ENCODE assay signal across 9 cellular contexts in genomic region chr5:72107874-72108199, GRCh38. TPM values are rescaled to one million over a fixed set of nuclear protein-coding genes. Genes with fewer than 3 reads are reported as not detected.
A peak's percentile ranks its signal among the peaks of the same experiment; 100 is the strongest.
DNase-seq lines count a peak whose midpoint lies in the region; ATAC-seq, FAIRE-seq and TF ChIP-seq lines count a peak whose summit lies in the region.
"Had no signal": no experiment of that assay in that cellular context is flagged by ENCODE, and none has a peak within 500 bp of the region (broad histone marks: within the 10 kb centered on the region; RNA-seq: fewer than 3 reads in every experiment).

No MANE protein-coding gene starts in this region.

- no peak for TF ChIP-seq POLR2A in tibial nerve (IDR thresholded peaks at IDR 0.05)

- peaks cover 0 to 11% (median 4%) of the 10 kb centered on the region in 4 donors for H3K9me3 ChIP-seq in liver (ENCODE audit: control insufficient read depth in 4 of 4, low read length in 3 of 4)
- H3K9me3 ChIP-seq in tibial nerve: peaks cover 0 to 9% (median 0%) of the 10 kb centered on the region in 4 donors

- ATAC-seq in GM19395 (IDR thresholded peaks at IDR 0.05; ENCODE audit: unreplicated experiment): peak; percentile 49
- no peak for ATAC-seq in HG03521 (IDR thresholded peaks at IDR 0.05; ENCODE audit: unreplicated experiment)

- H3K4me3 ChIP-seq in bronchial epithelial cell (ENCODE audit: low read depth, low read length) (peak overlapping the region; percentile 52), liver (ENCODE audit: low read depth in 1 of 3, low read length in 3 of 3) (peak overlapping the region in 2 of 3 donors; percentile 22 to 59), tibial nerve (peak overlapping the region; percentile 51 to 94 (median 72))

- no peak for TF ChIP-seq EP300 in tibial nerve (IDR thresholded peaks at IDR 0.05)

- no peak for TF ChIP-seq RAD21 in liver (IDR thresholded peaks at IDR 0.05)

- peaks cover 12% of the 10 kb centered on the region for H3K27me3 ChIP-seq in bronchial epithelial cell (ENCODE audit: control insufficient read depth, insufficient read depth, low read length)
- H3K27me3 ChIP-seq in liver (ENCODE audit: control insufficient read depth in 4 of 4, insufficient read depth in 4 of 4, low read length in 3 of 4): peaks cover 0 to 19% (median 4%) of the 10 kb centered on the region in 4 donors
- H3K27me3 ChIP-seq in tibial nerve: no peaks in the 10 kb centered on the region

- no peak overlapping the region for H3K9ac ChIP-seq in liver (ENCODE audit: low read depth in 1 of 2, low read length in 2 of 2)

- 2% methylated on average over 12 of the region's 12 CpGs for WGBS in liver
- 0% methylated on average over 6 to 12 of the region's 12 CpGs for WGBS in tibial nerve, 2 donors

- H3K36me3 ChIP-seq in bronchial epithelial cell (ENCODE audit: control insufficient read depth, insufficient read depth, low read length) (no peaks in the 10 kb centered on the region), liver (ENCODE audit: control insufficient read depth in 4 of 4, insufficient read depth in 3 of 4, low read depth in 1 of 4, low read length in 3 of 4) (no peaks in the 10 kb centered on the region), tibial nerve (no peaks in the 10 kb centered on the region)

- H3K27ac ChIP-seq in liver (ENCODE audit: low read depth in 1 of 2, low read length in 2 of 2) (no peak overlapping the region), tibial nerve (peak overlapping the region; percentile 74 to 94 (median 88))

- TF ChIP-seq CTCF in bronchial epithelial cell (IDR thresholded peaks at IDR 0.05; ENCODE audit: insufficient read depth, low read length, severe bottlenecking) (no peak), liver (IDR thresholded peaks at IDR 0.05; ENCODE audit: low read depth, low read length, missing input control) (no peak), tibial nerve (IDR thresholded peaks at IDR 0.05) (no peak)

- no peak for FAIRE-seq in bronchial epithelial cell (lab: Jason Lieb, UNC)
- FAIRE-seq: TTC549 had no signal

- DNase-seq in NCI-H2029 (lab: John Stamatoyannopoulos, UW) (peak; percentile 45), bronchial epithelial cell (ENCODE audit: low read depth) (peak; percentile 5), tibial nerve (ENCODE audit: low spot score in 2 of 2) (no peak), NCI-H1694 (lab: John Stamatoyannopoulos, UW) (no peak), putamen (ENCODE audit: low spot score) (no peak)

- H3K4me1 ChIP-seq in liver (ENCODE audit: control insufficient read depth in 4 of 4, insufficient read depth in 4 of 4, low read length in 3 of 4): peaks cover 5 to 24% (median 16%) of the 10 kb centered on the region in 4 donors
- H3K4me1 ChIP-seq in tibial nerve: peaks cover 0 to 38% (median 3%) of the 10 kb centered on the region in 4 donors

TF ChIP-seq in liver, 16 proteins besides CTCF, POLR2A, EP300 and RAD21:
- TF ChIP-seq RXRA (IDR thresholded peaks at IDR 0.05) (no peak), YY1 (IDR thresholded peaks at IDR 0.05) (no peak), ZBTB33 (IDR thresholded peaks at IDR 0.05) (no peak), TAF1 (conservative IDR thresholded peaks at IDR 0.05) (no peak), NR2F2 (IDR thresholded peaks at IDR 0.05) (no peak), SP1 (IDR thresholded peaks at IDR 0.05) (no peak), FOXA1 (IDR thresholded peaks at IDR 0.05) (no peak)
- TF ChIP-seq, protein P1, sequence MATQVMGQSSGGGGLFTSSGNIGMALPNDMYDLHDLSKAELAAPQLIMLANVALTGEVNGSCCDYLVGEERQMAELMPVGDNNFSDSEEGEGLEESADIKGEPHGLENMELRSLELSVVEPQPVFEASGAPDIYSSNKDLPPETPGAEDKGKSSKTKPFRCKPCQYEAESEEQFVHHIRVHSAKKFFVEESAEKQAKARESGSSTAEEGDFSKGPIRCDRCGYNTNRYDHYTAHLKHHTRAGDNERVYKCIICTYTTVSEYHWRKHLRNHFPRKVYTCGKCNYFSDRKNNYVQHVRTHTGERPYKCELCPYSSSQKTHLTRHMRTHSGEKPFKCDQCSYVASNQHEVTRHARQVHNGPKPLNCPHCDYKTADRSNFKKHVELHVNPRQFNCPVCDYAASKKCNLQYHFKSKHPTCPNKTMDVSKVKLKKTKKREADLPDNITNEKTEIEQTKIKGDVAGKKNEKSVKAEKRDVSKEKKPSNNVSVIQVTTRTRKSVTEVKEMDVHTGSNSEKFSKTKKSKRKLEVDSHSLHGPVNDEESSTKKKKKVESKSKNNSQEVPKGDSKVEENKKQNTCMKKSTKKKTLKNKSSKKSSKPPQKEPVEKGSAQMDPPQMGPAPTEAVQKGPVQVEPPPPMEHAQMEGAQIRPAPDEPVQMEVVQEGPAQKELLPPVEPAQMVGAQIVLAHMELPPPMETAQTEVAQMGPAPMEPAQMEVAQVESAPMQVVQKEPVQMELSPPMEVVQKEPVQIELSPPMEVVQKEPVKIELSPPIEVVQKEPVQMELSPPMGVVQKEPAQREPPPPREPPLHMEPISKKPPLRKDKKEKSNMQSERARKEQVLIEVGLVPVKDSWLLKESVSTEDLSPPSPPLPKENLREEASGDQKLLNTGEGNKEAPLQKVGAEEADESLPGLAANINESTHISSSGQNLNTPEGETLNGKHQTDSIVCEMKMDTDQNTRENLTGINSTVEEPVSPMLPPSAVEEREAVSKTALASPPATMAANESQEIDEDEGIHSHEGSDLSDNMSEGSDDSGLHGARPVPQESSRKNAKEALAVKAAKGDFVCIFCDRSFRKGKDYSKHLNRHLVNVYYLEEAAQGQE (IDR thresholded peaks at IDR 0.05): no peak
- TF ChIP-seq, protein P2, sequence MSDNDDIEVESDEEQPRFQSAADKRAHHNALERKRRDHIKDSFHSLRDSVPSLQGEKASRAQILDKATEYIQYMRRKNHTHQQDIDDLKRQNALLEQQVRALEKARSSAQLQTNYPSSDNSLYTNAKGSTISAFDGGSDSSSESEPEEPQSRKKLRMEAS (IDR thresholded peaks at IDR 0.05): no peak
- TF ChIP-seq, protein P3, sequence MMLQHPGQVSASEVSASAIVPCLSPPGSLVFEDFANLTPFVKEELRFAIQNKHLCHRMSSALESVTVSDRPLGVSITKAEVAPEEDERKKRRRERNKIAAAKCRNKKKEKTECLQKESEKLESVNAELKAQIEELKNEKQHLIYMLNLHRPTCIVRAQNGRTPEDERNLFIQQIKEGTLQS (IDR thresholded peaks at IDR 0.05): no peak

RNA-seq across cellular contexts. Expression of gene MAP1B, which starts 0.6 kb away (rescaled TPM):
- total RNA-seq in bronchial epithelial cell (5.8 and 9.7 TPM in 2 replicates), liver (1 to 10 TPM in 1 of 2 donors, under 1 TPM in 1; 0.93 to 5.0 TPM), tibial nerve (100 to 1,000 TPM; 223 to 587 (median 472) TPM)
- 1 to 10 TPM in 1 of 2 donors, under 1 TPM in 1; 0.58 to 3.2 TPM for polyA plus RNA-seq in liver

Comparison
In these comparisons a context has a peak if more than half of its experiments do, and no peak if none do; other contexts are left out.
1. DNase-seq: peak in NCI-H2029 (single experiment) and bronchial epithelial cell (single experiment); none in tibial nerve (0 of 2), NCI-H1694 (single experiment) and putamen (single experiment).
2. H3K27ac ChIP-seq: peak in tibial nerve (4 of 4); none in liver (0 of 2).
3. RNA of gene MAP1B, which starts 0.6 kb away (total RNA-seq): 223 to 587 TPM in tibial nerve; 5.8 to 9.7 TPM in bronchial epithelial cell and 0.93 to 5.0 TPM in liver; every median in the first group is over 10 times any median in the second.
4. Peak in every context shown above with its lines, with median percentiles within 50 percentile points of each other: H3K4me3 ChIP-seq.